Comparison of ENCODE assay signal across 8 cellular contexts in the genomic region with DNA sequence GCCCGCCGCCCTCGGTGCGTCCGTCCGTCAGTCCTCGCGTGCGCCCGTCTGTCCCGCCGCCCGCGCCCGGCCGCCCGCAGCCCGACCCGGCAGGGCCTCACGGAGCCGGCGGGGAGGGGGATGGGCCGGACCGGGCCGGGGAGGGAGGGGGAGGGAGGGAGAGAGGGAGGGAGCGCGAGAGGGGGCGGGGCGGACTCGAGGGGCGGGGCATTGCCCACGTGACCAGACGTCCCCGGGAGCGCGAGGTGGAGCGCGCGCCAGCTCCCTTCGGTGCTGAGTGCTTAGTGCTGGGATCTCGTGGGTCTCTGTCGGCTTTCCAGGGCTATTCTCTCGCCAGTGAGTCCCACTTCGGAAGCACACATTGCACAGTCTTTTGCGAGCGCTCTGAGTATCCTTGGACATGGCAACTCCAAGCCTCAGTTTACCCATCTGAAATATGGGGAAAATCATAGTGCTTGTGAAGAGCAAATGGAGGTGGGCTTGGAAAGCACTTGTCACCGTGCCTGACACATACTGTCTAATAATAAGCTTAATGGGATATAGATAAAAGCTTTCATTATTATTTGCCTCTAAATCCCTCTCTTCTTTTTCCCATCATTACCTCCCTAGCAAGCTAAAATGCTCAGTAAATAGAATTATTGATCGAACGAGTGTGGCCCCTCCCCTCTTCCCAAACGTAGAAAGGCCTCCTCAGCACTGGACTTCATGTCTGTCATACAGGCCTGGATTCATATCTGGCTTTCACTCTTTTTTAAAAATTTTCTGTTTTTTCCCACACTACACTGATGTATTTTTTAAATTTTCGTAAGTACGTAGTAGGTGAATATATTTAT. TPM values are rescaled to one million over a fixed set of nuclear protein-coding genes. Genes with fewer than 3 reads are reported as not detected.
DNase-seq lines count a peak whose midpoint lies in the region; ATAC-seq and TF ChIP-seq lines count a peak whose summit lies in the region.

Gene NCOA6, minus strand, starts transcription at position 122 of the 833 bp plus-strand sequence. CDS start 43,296 bp downstream, outside the sequence.

- TF ChIP-seq CTCF in HFFc6 (IDR thresholded peaks at IDR 0.05) = no peak
- TF ChIP-seq CTCF in parathyroid adenoma (IDR thresholded peaks at IDR 0.05) = no peak
- no peak for TF ChIP-seq CTCF in thyroid gland (IDR thresholded peaks at IDR 0.05)

- ATAC-seq in activated naive CD8-positive, alpha-beta T cell treated with anti-CD3 and anti-CD28 coated beads, Interleukin-2, amount 10 ng/mL, durations not matched to agents 7 days and 5 days (ENCODE audit: low read depth) = peak; percentile 51
- ATAC-seq in Right ventricle myocardium inferior = peak; percentile 88

- peak within 1 kb of the TSS; percentile 98 for H3K4me3 Mint-ChIP-seq in HFFc6
- peak within 1 kb of the TSS; percentile 98 for H3K4me3 Mint-ChIP-seq in activated naive CD8-positive, alpha-beta T cell treated with anti-CD3 and anti-CD28 coated beads, Interleukin-2, amount 10 ng/mL, durations not matched to agents 7 days and 5 days

- TF ChIP-seq POLR2A in thyroid gland (IDR thresholded peaks at IDR 0.05) = peak in 1 of 2 donors; percentile 68

- H3K27ac Mint-ChIP-seq in HFFc6 = peak within 1 kb of the TSS; percentile 92
- peak within 1 kb of the TSS; percentile 98 for H3K27ac Mint-ChIP-seq in activated naive CD8-positive, alpha-beta T cell treated with anti-CD3 and anti-CD28 coated beads, Interleukin-2, amount 10 ng/mL, durations not matched to agents 7 days and 5 days

- H3K27me3 ChIP-seq in parathyroid adenoma (ENCODE audit: control insufficient read depth, insufficient read depth, low read length) = no peaks in the 10 kb centered on the region
- H3K27me3 ChIP-seq in thyroid gland = no peaks in the 10 kb centered on the region

- peak within 1 kb of the TSS; percentile 47 for H3K9ac ChIP-seq in parathyroid adenoma

- H3K36me3 ChIP-seq in parathyroid adenoma (ENCODE audit: control insufficient read depth, insufficient read depth, low read length) = no peaks in the 10 kb centered on the region
- no peaks in the 10 kb centered on the region for H3K36me3 ChIP-seq in thyroid gland

- POLR2A ChIA-PET in activated naive CD8-positive, alpha-beta T cell treated with anti-CD3 and anti-CD28 coated beads, Interleukin-2, amount 10 ng/mL, durations not matched to agents 7 days and 5 days (lab: Charles Lee) = interaction anchor here (0.5 to 1.9 kb wide), 4 partner anchors 11 to 310 kb away, joined by 3 to 4 read pairs (median 4); partner anchors contain the start of genes DYNLRB1, GSS and MYH7B

- peaks cover 9% of the 10 kb centered on the region for H3K27me3 Mint-ChIP-seq in HFFc6 (ENCODE audit: insufficient read depth)
- peaks cover 13% of the 10 kb centered on the region for H3K27me3 Mint-ChIP-seq in activated naive CD8-positive, alpha-beta T cell treated with anti-CD3 and anti-CD28 coated beads, Interleukin-2, amount 10 ng/mL, durations not matched to agents 7 days and 5 days

- peaks cover 28% of the 10 kb centered on the region for H3K79me2 ChIP-seq in parathyroid adenoma

- peak within 1 kb of the TSS; percentile 72 for H2AFZ ChIP-seq in parathyroid adenoma

- H3K4me3 ChIP-seq in parathyroid adenoma (ENCODE audit: low read depth, low read length) (peak within 1 kb of the TSS; percentile 98), thyroid gland (replicated peaks in 1 of 3) (peak within 1 kb of the TSS; percentile 27 to 78 (median 38))

- peak within 1 kb of the TSS; percentile 81 for H3K27ac ChIP-seq in parathyroid adenoma
- peak within 1 kb of the TSS; percentile 88 to 97 (median 91) for H3K27ac ChIP-seq in thyroid gland

- WGBS in thyroid gland, 2 donors = 18 to 29% methylated on average over 13 to 19 of the region's 52 CpGs

- no peaks in the 10 kb centered on the region for H3K9me3 Mint-ChIP-seq in HFFc6
- no peaks in the 10 kb centered on the region for H3K9me3 Mint-ChIP-seq in activated naive CD8-positive, alpha-beta T cell treated with anti-CD3 and anti-CD28 coated beads, Interleukin-2, amount 10 ng/mL, durations not matched to agents 7 days and 5 days

- H3K4me1 Mint-ChIP-seq in HFFc6 (ENCODE audit: low read depth) = peaks cover 37% of the 10 kb centered on the region
- peaks cover 28% of the 10 kb centered on the region for H3K4me1 Mint-ChIP-seq in activated naive CD8-positive, alpha-beta T cell treated with anti-CD3 and anti-CD28 coated beads, Interleukin-2, amount 10 ng/mL, durations not matched to agents 7 days and 5 days

- H3K4me2 ChIP-seq in parathyroid adenoma (ENCODE audit: low read length) = peak within 1 kb of the TSS; percentile 100

- H3K36me3 Mint-ChIP-seq in HFFc6 (ENCODE audit: low read depth) = peaks cover 12% of the 10 kb centered on the region
- H3K36me3 Mint-ChIP-seq in activated naive CD8-positive, alpha-beta T cell treated with anti-CD3 and anti-CD28 coated beads, Interleukin-2, amount 10 ng/mL, durations not matched to agents 7 days and 5 days = peaks cover 12% of the 10 kb centered on the region

- intact Hi-C loops in Right ventricle myocardium inferior (cut with DNase I) = no loop called here
- intact Hi-C loops in thyroid gland (cut with DNase I) = no loop called here

- DNase-seq in GDM1 (lab: John Stamatoyannopoulos, UW) = peak; percentile 75
- DNase-seq in HFFc6 = peak; percentile 24
- peak; percentile 84 for DNase-seq in NCI-H1105 (lab: John Stamatoyannopoulos, UW)
- peak; percentile 74 to 94 for DNase-seq in SW 1271 (lab: John Stamatoyannopoulos, UW)
- DNase-seq in activated naive CD8-positive, alpha-beta T cell treated with anti-CD3 and anti-CD28 coated beads, Interleukin-2, amount 10 ng/mL, durations not matched to agents 7 days and 5 days = peak; percentile 86
- DNase-seq in Right ventricle myocardium inferior (ENCODE audit: missing footprints) = peak; percentile 93
- peak; percentile 84 to 85 for DNase-seq in thyroid gland

- H3K4me1 ChIP-seq in parathyroid adenoma (no peaks in the 10 kb centered on the region), thyroid gland (peaks cover 0 to 19% of the 10 kb centered on the region in 2 donors)

- H3K9me3 ChIP-seq in parathyroid adenoma (ENCODE audit: control insufficient read depth, low read length) (no peaks in the 10 kb centered on the region), thyroid gland (no peaks in the 10 kb centered on the region)

RNA-seq across cellular contexts. Expression of gene NCOA6, which starts in this region (rescaled TPM):
- 10 to 100 TPM; 17.6 to 21.0 (median 18.4) TPM for total RNA-seq in HFFc6 (2021; fragmentation: NEBNext Ultra II Directional; extraction: Animal tissue kit (Norgen Biotek cat#: 25700))
- 10 to 100 TPM; 31.7 to 32.6 TPM for total RNA-seq in activated naive CD8-positive, alpha-beta T cell treated with anti-CD3 and anti-CD28 coated beads, Interleukin-2, amount 10 ng/mL, durations not matched to agents 7 days and 5 days
- total RNA-seq in Right ventricle myocardium inferior = 16.0 TPM
- 10 to 100 TPM; 26.5 to 33.8 (median 32.3) TPM for total RNA-seq in thyroid gland

Comparison
In these comparisons a context has a peak if more than half of its experiments do, and no peak if none do; other contexts are left out.
1. Peak in every context shown above with its lines: DNase-seq, ATAC-seq, H3K4me3 ChIP-seq and H3K27ac ChIP-seq.
2. DNase-seq: peak in every context shown above with its lines; median percentile 93 in Right ventricle myocardium inferior; 86 in activated naive CD8-positive, alpha-beta T cell treated with anti-CD3 and anti-CD28 coated beads, Interleukin-2, amount 10 ng/mL, durations not matched to agents 7 days and 5 days; 84 in thyroid gland; 84 in NCI-H1105; 84 in SW 1271; 75 in GDM1; 24 in HFFc6.